Comparison of ENCODE assay signal across 8 cellular contexts in genomic region chr15:67100808-67101581, GRCh38. TPM values are rescaled to one million over a fixed set of nuclear protein-coding genes. Genes with fewer than 3 reads are reported as not detected.
DNase-seq lines count a peak whose midpoint lies in the region; ATAC-seq and TF ChIP-seq lines count a peak whose summit lies in the region.

No MANE protein-coding gene starts in this region.

- TF ChIP-seq CTCF in brain microvascular endothelial cell (IDR thresholded peaks at IDR 0.05; ENCODE audit: low read depth, low read length, missing control alignments), result no peak
- TF ChIP-seq CTCF in WTC11 (IDR thresholded peaks at IDR 0.05), result no peak

- no peak overlapping the region for H3K27ac Mint-ChIP-seq in WTC11

- H3K36me3 Mint-ChIP-seq in WTC11, result no peaks in the 10 kb centered on the region

- H3K27me3 Mint-ChIP-seq in WTC11 (ENCODE audit: low read depth), result no peaks in the 10 kb centered on the region

- ATAC-seq in HG03432 (IDR thresholded peaks at IDR 0.05; ENCODE audit: unreplicated experiment) (peak; percentile 70), WTC11 (no peak)

- H3K27me3 ChIP-seq in brain microvascular endothelial cell (replicated peaks), result no peaks in the 10 kb centered on the region

- no peaks in the 10 kb centered on the region for H3K9me3 Mint-ChIP-seq in WTC11

- peak; percentile 77 for DNase-seq in activated naive CD4-positive, alpha-beta T cell treated with Interleukin-2 at 50 U/mL for 16 hours
- no peak for DNase-seq in activated naive CD4-positive, alpha-beta T cell (lab: John Stamatoyannopoulos, UW)
- DNase-seq in brain microvascular endothelial cell (no peak), COR-L47 (lab: John Stamatoyannopoulos, UW) (no peak), SHP77 (lab: John Stamatoyannopoulos, UW) (no peak), WTC11 (ENCODE audit: low spot score) (no peak), NCI-H1417 (lab: John Stamatoyannopoulos, UW) (no peak)

- H3K4me3 ChIP-seq in brain microvascular endothelial cell (ENCODE audit: low read depth, low read length), result no peak overlapping the region

- H3K27ac ChIP-seq in brain microvascular endothelial cell, result peak overlapping the region; percentile 99

- POLR2A ChIA-PET in WTC11 (lab: Charles Lee), result no interaction called here

- H3K4me3 Mint-ChIP-seq in WTC11, result no peak overlapping the region

- in situ Hi-C loops in brain microvascular endothelial cell (cut with HindIII; ENCODE audit: low pct_ligation_motif_present, low sequenced_read_pairs), result no loop called here

- H3K4me1 Mint-ChIP-seq in WTC11, result peaks cover 39% of the 10 kb centered on the region

- CTCF ChIA-PET in WTC11 (lab: Charles Lee), result interaction anchor here (1.4 kb wide), 1 partner anchor 154 kb away, joined by 5 read pairs; no protein-coding TSS in a partner anchor

- peaks cover 66% of the 10 kb centered on the region for H3K36me3 ChIP-seq in brain microvascular endothelial cell (replicated peaks)

TF ChIP-seq in WTC11, 78 proteins besides CTCF, POLR2A, EP300 and RAD21:
- TF ChIP-seq ZNF423 (CRISPR knock-in tag; IDR thresholded peaks at IDR 0.05) (no peak), OVOL2 (CRISPR knock-in tag; IDR thresholded peaks at IDR 0.05; ENCODE audit: borderline replicate concordance) (no peak), ZNF512 (CRISPR knock-in tag; IDR thresholded peaks at IDR 0.05; ENCODE audit: borderline replicate concordance) (no peak)

RNA-seq across cellular contexts. Expression of gene SMAD3, which starts 35.6 kb away (rescaled TPM):
- total RNA-seq in WTC11 (2021), result 20.2 to 34.6 TPM (median 25.0 TPM) in 3 replicates
